21 cellular contexts compared by ENCODE assay signal in genomic region chr3:155243512-155243921, GRCh38. TPM values are rescaled to one million over a fixed set of nuclear protein-coding genes. Genes with fewer than 3 reads are reported as not detected.
DNase-seq lines count a peak whose midpoint lies in the region; ATAC-seq, FAIRE-seq and TF ChIP-seq lines count a peak whose summit lies in the region.
"Had no signal": no experiment of that assay in that cellular context is flagged by ENCODE, and none has a peak within 500 bp of the region (broad histone marks: within the 10 kb centered on the region; RNA-seq: fewer than 3 reads in every experiment).

No MANE protein-coding gene starts in this region.

- CTCF ChIA-PET in A549 (lab: Yijun Ruan, JAX) = no interaction called here

- no peak overlapping the region for H3K4me2 ChIP-seq in A549
- peak overlapping the region; percentile 53 for H3K4me2 ChIP-seq in Karpas-422 (ENCODE audit: low read depth, low read length, poor library complexity, severe bottlenecking)
- H3K4me2 ChIP-seq: SK-N-SH had no signal

- 61% methylated on average over 2 of the region's 2 CpGs for WGBS in A549 (ENCODE audit: missing lambda C conversion rate)

- no peak for FAIRE-seq in A549 (lab: Jason Lieb, UNC)

- no peaks in the 10 kb centered on the region for H3K79me2 ChIP-seq in Karpas-422 (ENCODE audit: low read length)

- no peaks in the 10 kb centered on the region; the same call in 1 of the 2 replicates for H3K9me2 ChIP-seq in Karpas-422 (replicated peaks; ENCODE audit: insufficient read depth, low read length)
- H3K9me2 ChIP-seq: SK-N-SH had no signal

- H2AFZ ChIP-seq in Karpas-422 (ENCODE audit: low read length) = no peak overlapping the region

- H3K27me3 ChIP-seq in Karpas-422 (ENCODE audit: low read length) = no peaks in the 10 kb centered on the region
- H3K27me3 ChIP-seq: brain microvascular endothelial cell, sigmoid colon, upper lobe of left lung had no signal

- no peak overlapping the region for H3K27ac ChIP-seq in A549
- peak overlapping the region; percentile 73 for H3K27ac ChIP-seq in Karpas-422 (ENCODE audit: low read length)
- no peak overlapping the region for H3K27ac ChIP-seq in caudate nucleus (ENCODE audit: low read depth, low read length)
- H3K27ac ChIP-seq: brain microvascular endothelial cell, sigmoid colon, upper lobe of left lung had no signal

- H3K9ac ChIP-seq in Karpas-422 (ENCODE audit: low read length) = no peak overlapping the region
- H3K9ac ChIP-seq: SK-N-SH had no signal

- POLR2A ChIA-PET in A549 (lab: Yijun Ruan, JAX) = no interaction called here

- no peak for TF ChIP-seq POLR2A in A549 (IDR thresholded peaks at IDR 0.05; ENCODE audit: low read length)

- H3K36me3 ChIP-seq in Karpas-422 (ENCODE audit: insufficient read depth, low read length) = no peaks in the 10 kb centered on the region
- H3K36me3 ChIP-seq: brain microvascular endothelial cell, sigmoid colon, upper lobe of left lung had no signal

- ATAC-seq in A549 (no peak), GM19463 (IDR thresholded peaks at IDR 0.05; ENCODE audit: unreplicated experiment) (peak; percentile 60), GM18520 (IDR thresholded peaks at IDR 0.05; ENCODE audit: unreplicated experiment) (no peak), GM21381 (IDR thresholded peaks at IDR 0.05; ENCODE audit: unreplicated experiment) (no peak)
- ATAC-seq: activated CD8-positive, alpha-beta T cell treated with anti-CD3 and anti-CD28 coated beads, Interleukin-2, amount 10 ng/mL, durations not matched to agents 7 days and 5 days; HCT116; stimulated activated effector memory CD8-positive, alpha-beta T cell treated with anti-CD3 and anti-CD28 coated beads, Interleukin-12 subunit alpha, Interleukin-12 subunit beta, amount 100 ng/mL, for 72 hours had no signal

- no peaks in the 10 kb centered on the region for H4K20me1 ChIP-seq in Karpas-422 (ENCODE audit: insufficient read depth, low read depth, low read length)

- no peak for TF ChIP-seq RAD21 in A549 (conservative IDR thresholded peaks at IDR 0.05 in 1 of 2, IDR thresholded peaks at IDR 0.05 in 1 of 2)

- H3K9me3 ChIP-seq in A549 (no peaks in the 10 kb centered on the region), Karpas-422 (ENCODE audit: low read length) (no peaks in the 10 kb centered on the region)
- H3K9me3 ChIP-seq: sigmoid colon, SK-N-SH, upper lobe of left lung had no signal

- TF ChIP-seq EP300 in A549 (IDR thresholded peaks at IDR 0.05) = no peak

- H3K4me1 ChIP-seq in A549 = no peaks in the 10 kb centered on the region
- peaks cover 26% of the 10 kb centered on the region for H3K4me1 ChIP-seq in Karpas-422 (ENCODE audit: low read length)
- H3K4me1 ChIP-seq: sigmoid colon, upper lobe of left lung had no signal

- H3K4me3 ChIP-seq in A549 = no peak overlapping the region
- H3K4me3 ChIP-seq in Karpas-422 (ENCODE audit: low read length) = no peak overlapping the region
- no peak overlapping the region for H3K4me3 ChIP-seq in choroid plexus epithelial cell (ENCODE audit: low read depth, low read length)
- H3K4me3 ChIP-seq: sigmoid colon, upper lobe of left lung had no signal

- DNase-seq in A549 (ENCODE audit: low read depth in 1 of 2, low spot score in 1 of 2) (no peak), Karpas-422 (no peak), choroid plexus epithelial cell (ENCODE audit: low read depth) (peak; percentile 17), caudate nucleus (lab: John Stamatoyannopoulos, UW) (no peak), anterior cingulate cortex (lab: John Stamatoyannopoulos, UW) (no peak)
- DNase-seq: activated CD8-positive, alpha-beta T cell treated with anti-CD3 and anti-CD28 coated beads, Interleukin-2, amount 10 ng/mL, durations not matched to agents 7 days and 5 days; brain microvascular endothelial cell; effector CD8-positive, alpha-beta T cell; islet precursor cell; midbrain; NCI-H345; nucleus accumbens; sigmoid colon; SK-N-SH; upper lobe of left lung had no signal

- no peak for TF ChIP-seq CTCF in A549 (IDR thresholded peaks at IDR 0.05)
- TF ChIP-seq CTCF in choroid plexus epithelial cell (conservative IDR thresholded peaks at IDR 0.05; ENCODE audit: low read depth, low read length) = no peak

TF ChIP-seq in A549, 52 proteins besides CTCF, POLR2A, EP300 and RAD21:
- TF ChIP-seq PBX3 (IDR thresholded peaks at IDR 0.05) (no peak), HOXA7 (CRISPR knock-in tag; IDR thresholded peaks at IDR 0.05) (no peak), NFE2L2 (conservative IDR thresholded peaks at IDR 0.05; ENCODE audit: low read length) (0 out of 2 replicates have a peak, but pooled peaks have one; percentile 14), MAFK (IDR thresholded peaks at IDR 0.05; ENCODE audit: partially characterized antibody) (peak; percentile 73)

RNA-seq across cellular contexts. Expression of gene STRIT1, which starts 50.0 kb away (rescaled TPM):
- polyA plus RNA-seq in A549 (2011; rRNA removed) (not detected in 2 replicates), A549 (2017; fragmentation: RNase III; extraction: RNeasy Plus Mini Kit Qiagen cat#74134 plus additional on column Dnase treatment) (not detected in 3 replicates)
- not detected in 2 replicates for polyA plus RNA-seq in A549 (2012; cell fraction: cytosol; rRNA removed)
- not detected in 2 replicates for polyA plus RNA-seq in A549 (2012; cell fraction: nucleus; rRNA removed)
- polyA minus RNA-seq in A549 (2011; rRNA and poly(A)+ RNA removed) = not detected in 2 replicates
- total RNA-seq in Karpas-422 (2014; rRNA removed; shearing (Covaris generic); ENCODE audit: low replicate concordance) = not detected in 2 replicates
- total RNA-seq: A172; activated CD8-positive, alpha-beta T cell treated with anti-CD3 and anti-CD28 coated beads, Interleukin-2, amount 10 ng/mL, durations not matched to agents 7 days and 5 days; sigmoid colon had no signal
- polyA plus RNA-seq: SK-N-SH had no signal
